ENCODE assay signal across 25 cellular contexts in genomic region chr18:13234528-13234795, GRCh38. TPM values are rescaled to one million over a fixed set of nuclear protein-coding genes. Genes with fewer than 3 reads are reported as not detected.
"Had no signal": no experiment of that assay in that cellular context is flagged by ENCODE, and none has a peak within 500 bp of the region (broad histone marks: within the 10 kb centered on the region; RNA-seq: fewer than 3 reads in every experiment).

No MANE protein-coding gene starts in this region.

- H3K4me3 ChIP-seq: coronary artery, hepatocyte, left lung, lung, SJSA1, stomach had no signal

- H3K36me3 ChIP-seq: left lung, SJSA1, stomach had no signal

- H3K9me3 Mint-ChIP-seq: activated naive CD4-positive, alpha-beta T cell treated with anti-CD3 and anti-CD28 coated beads, Interleukin-2, amount 50 U/mL, for 24 hours; activated T-cell treated with anti-CD3 and anti-CD28 coated beads, Interleukin-2, amount 50 U/mL, for 72 hours; brain; central memory CD8-positive, alpha-beta T cell; immature natural killer cell; natural killer cell; stimulated activated memory B cell treated with anti-CD40 and anti-IgM and Interleukin-4, amounts not matched to agents 10 μg/mL and 1 μg/mL and 100 μg/mL, for 72 hours had no signal

- H3K9me3 ChIP-seq: left lung, SJSA1, stomach had no signal

- H3K4me3 Mint-ChIP-seq: activated naive CD4-positive, alpha-beta T cell treated with anti-CD3 and anti-CD28 coated beads, Interleukin-2, amount 50 U/mL, for 24 hours; activated T-cell treated with anti-CD3 and anti-CD28 coated beads, Interleukin-2, amount 50 U/mL, for 72 hours; brain; central memory CD8-positive, alpha-beta T cell; immature natural killer cell; natural killer cell; stimulated activated memory B cell treated with anti-CD40 and anti-IgM and Interleukin-4, amounts not matched to agents 10 μg/mL and 1 μg/mL and 100 μg/mL, for 72 hours had no signal

- H3K27ac Mint-ChIP-seq: activated naive CD4-positive, alpha-beta T cell treated with anti-CD3 and anti-CD28 coated beads, Interleukin-2, amount 50 U/mL, for 24 hours; activated T-cell treated with anti-CD3 and anti-CD28 coated beads, Interleukin-2, amount 50 U/mL, for 72 hours; immature natural killer cell; natural killer cell; stimulated activated memory B cell treated with anti-CD40 and anti-IgM and Interleukin-4, amounts not matched to agents 10 μg/mL and 1 μg/mL and 100 μg/mL, for 72 hours had no signal

- DNase-seq: activated CD4-positive, alpha-beta T cell treated with anti-CD3 and anti-CD28 coated beads for 1 hour; activated CD4-positive, alpha-beta T cell treated with anti-CD3 and anti-CD28 coated beads, Interleukin-2, amount 50 U/mL, for 1 hour; activated gamma-delta T cell; activated T-cell treated with anti-CD3 and anti-CD28 coated beads, Interleukin-2, amount 50 U/mL, for 72 hours; anterior cingulate cortex; erythroblast; foreskin keratinocyte; glutamatergic neuron; immature natural killer cell; left lung; natural killer cell; stimulated activated CD4-positive, alpha-beta T cell treated with anti-CD3 and anti-CD28 coated beads, Interleukin-2, amount 100 ng/mL, for 24 hours; stomach; T-helper 9 cell; trophoblast cell had no signal

- H3K4me1 Mint-ChIP-seq: activated naive CD4-positive, alpha-beta T cell treated with anti-CD3 and anti-CD28 coated beads, Interleukin-2, amount 50 U/mL, for 24 hours; central memory CD8-positive, alpha-beta T cell; immature natural killer cell; natural killer cell; stimulated activated memory B cell treated with anti-CD40 and anti-IgM and Interleukin-4, amounts not matched to agents 10 μg/mL and 1 μg/mL and 100 μg/mL, for 72 hours had no signal

- H3K4me1 ChIP-seq: foreskin keratinocyte, parathyroid adenoma, SJSA1 had no signal

- H3K36me3 Mint-ChIP-seq: activated naive CD4-positive, alpha-beta T cell treated with anti-CD3 and anti-CD28 coated beads, Interleukin-2, amount 50 U/mL, for 24 hours; immature natural killer cell; natural killer cell; stimulated activated memory B cell treated with anti-CD40 and anti-IgM and Interleukin-4, amounts not matched to agents 10 μg/mL and 1 μg/mL and 100 μg/mL, for 72 hours had no signal

- H3K27me3 ChIP-seq: foreskin keratinocyte, hepatocyte, left lung, SJSA1, stomach had no signal

- H3K27ac ChIP-seq: foreskin keratinocyte, hepatocyte, left lung, parathyroid adenoma, SJSA1, stomach had no signal

- ATAC-seq: activated T-cell treated with anti-CD3 and anti-CD28 coated beads, Interleukin-2, amount 50 U/mL, for 72 hours; foreskin keratinocyte; left lung; natural killer cell; right cardiac atrium had no signal

- H3K27me3 Mint-ChIP-seq: activated naive CD4-positive, alpha-beta T cell treated with anti-CD3 and anti-CD28 coated beads, Interleukin-2, amount 50 U/mL, for 24 hours had no signal

RNA-seq across cellular contexts. Expression of gene LDLRAD4, which starts 15.9 kb away (rescaled TPM):
- total RNA-seq: foreskin keratinocyte had no signal
- polyA plus RNA-seq: foreskin keratinocyte had no signal
